In the genomic region with DNA sequence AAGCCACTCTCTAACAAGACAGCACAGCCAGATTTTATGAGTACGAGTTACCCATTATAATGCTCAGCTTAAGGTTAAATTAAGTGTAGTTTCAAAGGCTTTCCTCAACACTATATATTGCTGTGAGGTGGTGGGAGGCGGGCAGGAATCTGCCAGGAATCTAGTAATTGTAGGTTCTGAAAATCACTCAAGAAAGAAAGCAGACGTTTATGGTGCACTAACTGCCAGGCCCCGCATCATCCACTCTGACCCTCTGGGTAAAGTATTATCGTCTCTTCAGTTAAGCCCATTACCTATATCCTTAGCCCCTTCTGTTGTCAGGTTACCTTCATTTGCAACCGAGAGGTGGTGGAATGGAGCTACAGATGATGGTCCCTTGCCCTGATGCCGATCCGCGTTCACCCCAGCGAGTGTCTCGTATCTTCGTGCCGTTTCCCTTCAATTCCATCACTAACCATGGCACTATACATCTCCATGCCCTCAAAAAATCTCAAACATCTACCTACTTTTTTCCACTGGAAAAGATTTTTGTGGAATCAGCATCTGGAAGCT, we compare ENCODE assay signal across 19 cellular contexts.
"Had no signal": no experiment of that assay in that cellular context is flagged by ENCODE, and none has a peak within 500 bp of the region (broad histone marks: within the 10 kb centered on the region; RNA-seq: fewer than 3 reads in every experiment).

No MANE protein-coding gene starts in this region.

- H3K36me3 ChIP-seq: prostate gland had no signal

- H3K9me3 ChIP-seq: prostate gland, tibial artery had no signal

- H3K4me1 ChIP-seq: prostate gland, tibial artery had no signal

- H3K4me1 Mint-ChIP-seq: nephron had no signal

- H3K9me3 Mint-ChIP-seq: activated naive CD4-positive, alpha-beta T cell treated with anti-CD3 and anti-CD28 coated beads, Interleukin-2, amount 50 U/mL, for 72 hours; activated T-cell treated with anti-CD3 and anti-CD28 coated beads, Interleukin-2, amount 50 U/mL, for 72 hours; nephron; stimulated activated naive B cell treated with anti-CD40 and anti-IgM and Interleukin-4, amounts not matched to agents 10 μg/mL and 1 μg/mL and 100 μg/mL, for 72 hours had no signal

- H3K27ac ChIP-seq: coronary artery, prostate gland, skin epidermis, tibial artery, VCaP had no signal

- DNase-seq: activated CD4-positive, alpha-beta T cell treated with anti-CD3 and anti-CD28 coated beads for 48 hours; activated CD8-positive, alpha-beta memory T cell treated with anti-CD3 and anti-CD28 coated beads, Interleukin-2, amount 50 U/mL, for 4 hours; activated CD8-positive, alpha-beta T cell treated with anti-CD3 and anti-CD28 coated beads, Interleukin-2, amount 10 ng/mL, durations not matched to agents 7 days and 5 days; activated gamma-delta T cell; activated T-cell treated with anti-CD3 and anti-CD28 coated beads, Interleukin-2, amount 50 U/mL, for 72 hours; caudate nucleus; foreskin melanocyte; occipital lobe; right cardiac atrium; stimulated activated CD4-positive, alpha-beta T cell treated with anti-CD3 and anti-CD28 coated beads, Interleukin-15, amount 100 ng/mL, for 24 hours; stimulated activated CD4-positive, alpha-beta T cell treated with anti-CD3 and anti-CD28 coated beads, Interleukin-4, amount 100 ng/mL, for 1 hour; stimulated activated naive B cell treated with anti-CD40 and anti-IgM and Interleukin-4, amounts not matched to agents 10 μg/mL and 1 μg/mL and 100 μg/mL, for 72 hours; tibial artery had no signal

- H3K4me3 ChIP-seq: coronary artery, prostate gland, skin epidermis, tibial artery had no signal

- H3K27me3 ChIP-seq: tibial artery had no signal

- H3K4me3 Mint-ChIP-seq: activated CD8-positive, alpha-beta T cell treated with anti-CD3 and anti-CD28 coated beads, Interleukin-2, amount 10 ng/mL, durations not matched to agents 7 days and 5 days; activated T-cell treated with anti-CD3 and anti-CD28 coated beads, Interleukin-2, amount 50 U/mL, for 72 hours; nephron; stimulated activated naive B cell treated with anti-CD40 and anti-IgM and Interleukin-4, amounts not matched to agents 10 μg/mL and 1 μg/mL and 100 μg/mL, for 72 hours had no signal

- H3K27ac Mint-ChIP-seq: activated CD8-positive, alpha-beta T cell treated with anti-CD3 and anti-CD28 coated beads, Interleukin-2, amount 10 ng/mL, durations not matched to agents 7 days and 5 days; activated naive CD4-positive, alpha-beta T cell treated with anti-CD3 and anti-CD28 coated beads, Interleukin-2, amount 50 U/mL, for 72 hours; activated T-cell treated with anti-CD3 and anti-CD28 coated beads, Interleukin-2, amount 50 U/mL, for 72 hours; nephron; stimulated activated naive B cell treated with anti-CD40 and anti-IgM and Interleukin-4, amounts not matched to agents 10 μg/mL and 1 μg/mL and 100 μg/mL, for 72 hours had no signal
